In the genomic region with DNA sequence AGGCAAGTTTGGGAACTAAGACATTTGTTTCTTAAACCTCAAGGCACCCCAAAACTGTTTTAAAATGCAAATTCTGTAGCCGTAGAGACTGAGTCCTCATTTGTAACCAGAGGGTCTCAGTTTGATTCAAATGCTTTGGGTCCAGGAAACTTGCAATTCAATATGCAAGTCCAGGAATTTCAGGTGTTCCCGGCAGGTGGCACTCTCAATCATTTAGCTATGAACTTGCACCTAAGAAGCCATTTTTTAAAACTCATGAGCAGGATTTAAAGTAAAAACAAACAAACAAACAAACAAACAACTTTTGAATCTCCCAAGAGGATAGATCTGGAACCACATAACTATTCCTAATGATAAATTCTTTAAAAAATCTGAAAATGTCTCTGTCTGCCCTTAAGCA, we compare ENCODE assay signal across 11 cellular contexts. TPM values are rescaled to one million over a fixed set of nuclear protein-coding genes. Genes with fewer than 3 reads are reported as not detected.
DNase-seq lines count a peak whose midpoint lies in the region; ATAC-seq and TF ChIP-seq lines count a peak whose summit lies in the region.
"Had no signal": no experiment of that assay in that cellular context is flagged by ENCODE, and none has a peak within 500 bp of the region (broad histone marks: within the 10 kb centered on the region; RNA-seq: fewer than 3 reads in every experiment).

No MANE protein-coding gene starts in this region.

- peak in 6 of 9 donors; percentile 18 to 48 (median 36) for TF ChIP-seq CTCF in heart right ventricle (IDR thresholded peaks at IDR 0.05)
- peak; percentile 64 for TF ChIP-seq CTCF in epithelial cell of esophagus (IDR thresholded peaks at IDR 0.05; ENCODE audit: insufficient read depth, low read depth, low read length, missing control alignments)

- H3K4me3 ChIP-seq in heart right ventricle = no peak overlapping the region
- no peak overlapping the region for H3K4me3 ChIP-seq in epithelial cell of esophagus (ENCODE audit: low read length)
- H3K4me3 ChIP-seq: skin epidermis, vagina had no signal

- peaks cover 0 to 6% (median 0%) of the 10 kb centered on the region in 9 donors for H3K4me1 ChIP-seq in heart right ventricle
- H3K4me1 ChIP-seq: vagina had no signal

- H3K36me3 ChIP-seq in heart right ventricle = no peaks in the 10 kb centered on the region
- H3K36me3 ChIP-seq: vagina had no signal

- no peak for DNase-seq in heart right ventricle
- no peak for DNase-seq in Right ventricle myocardium inferior (ENCODE audit: missing footprints)
- DNase-seq in NCI-H2107 (lab: John Stamatoyannopoulos, UW) = peak; percentile 28
- peak; percentile 78 for DNase-seq in epithelial cell of esophagus (ENCODE audit: low read depth)
- no peak for DNase-seq in activated CD8-positive, alpha-beta memory T cell treated with anti-CD3 and anti-CD28 coated beads, Interleukin-2, amount 50 U/mL, for 48 hours
- no peak for DNase-seq in SIG-M5 (lab: John Stamatoyannopoulos, UW)
- DNase-seq: activated naive CD8-positive, alpha-beta T cell treated with anti-CD3 and anti-CD28 coated beads for 36 hours had no signal

- no peak for ATAC-seq in heart right ventricle
- no peak for ATAC-seq in Right ventricle myocardium inferior
- no peak for ATAC-seq in HG02798 (IDR thresholded peaks at IDR 0.05; ENCODE audit: poor library complexity, unreplicated experiment)
- ATAC-seq in GM21528 (IDR thresholded peaks at IDR 0.05; ENCODE audit: low FRiP score, unreplicated experiment) = no peak

- no peaks in the 10 kb centered on the region for H3K9me3 ChIP-seq in heart right ventricle
- H3K9me3 ChIP-seq: vagina had no signal

- intact Hi-C loops in heart right ventricle (cut with DNase I) = loop anchor here (2.0 to 10.0 kb wide), 6 partner anchors 98 to 512 kb away; no protein-coding TSS in a partner anchor
- intact Hi-C loops in Right ventricle myocardium inferior (cut with DNase I) = loop anchor here (2.0 kb wide), 1 partner anchor 126 kb away; no protein-coding TSS in a partner anchor

- H3K27ac ChIP-seq in heart right ventricle = no peak overlapping the region
- H3K27ac ChIP-seq: skin epidermis, vagina had no signal

- H3K27me3 ChIP-seq in heart right ventricle = peaks cover 0 to 15% (median 0%) of the 10 kb centered on the region in 7 donors
- H3K27me3 ChIP-seq: vagina had no signal

- WGBS in heart right ventricle, 2 donors = 61 to 63% methylated on average over 2 of the region's 2 CpGs

RNA-seq across cellular contexts. Expression of a gene that starts 8.7 kb away (rescaled TPM):
- total RNA-seq in heart right ventricle (10 to 100 TPM in 9 of 10 donors, 1 to 10 TPM in 1; 7.3 to 19.1 (median 15.8) TPM), Right ventricle myocardium inferior (14.3 TPM)
- polyA plus RNA-seq in heart right ventricle = 10 to 100 TPM in 1 of 2 donors, 1 to 10 TPM in 1; 2.5 to 11.0 TPM

Comparison
In these comparisons a context has a peak if more than half of its experiments do, and no peak if none do; other contexts are left out.
1. DNase-seq: peak in NCI-H2107 (single experiment) and epithelial cell of esophagus (single experiment); none in heart right ventricle (0 of 2), Right ventricle myocardium inferior (single experiment), activated CD8-positive, alpha-beta memory T cell treated with anti-CD3 and anti-CD28 coated beads, Interleukin-2, amount 50 U/mL, for 48 hours (single experiment) and SIG-M5 (single experiment).